In the genomic region with DNA sequence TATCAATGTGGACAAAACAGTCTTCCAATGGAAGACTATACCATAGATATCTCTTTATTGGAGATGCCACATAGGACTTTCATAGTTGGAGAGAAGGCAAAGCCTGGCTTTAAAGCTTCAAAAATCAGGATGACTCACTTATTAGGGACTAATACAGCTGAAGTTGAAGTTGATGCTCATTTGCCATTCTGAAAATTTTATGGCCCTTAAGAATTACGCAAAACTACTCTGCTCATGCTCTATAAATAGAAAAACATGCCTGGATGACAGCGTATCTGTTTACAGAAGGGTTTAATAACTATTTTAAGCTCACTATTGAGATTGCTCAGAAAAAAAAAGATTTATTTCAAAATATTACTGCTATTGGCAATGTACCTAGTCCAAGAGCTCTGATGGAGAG, we compare ENCODE assay signal across 16 cellular contexts.
A peak's percentile ranks its signal among the peaks of the same experiment; 100 is the strongest.
DNase-seq lines count a peak whose midpoint lies in the region; ATAC-seq and TF ChIP-seq lines count a peak whose summit lies in the region.
"Had no signal": no experiment of that assay in that cellular context is flagged by ENCODE, and none has a peak within 500 bp of the region (broad histone marks: within the 10 kb centered on the region; RNA-seq: fewer than 3 reads in every experiment).

No MANE protein-coding gene starts in this region.

- DNase-seq in AG10803 (ENCODE audit: low read depth) (peak; percentile 83), LNCaP clone FGC (ENCODE audit: low read depth) (peak; percentile 21), fibroblast of gingiva (ENCODE audit: low read depth) (peak; percentile 84), psoas muscle (no peak), T-helper 17 cell (no peak)
- DNase-seq in activated CD4-positive, alpha-beta memory T cell treated with anti-CD3 and anti-CD28 coated beads for 36 hours: no peak
- DNase-seq: amygdala; CD4-positive, alpha-beta memory T cell; effector CD8-positive, alpha-beta T cell; hypothalamus; NCI-H69; occipital lobe; stimulated activated CD4-positive, alpha-beta T cell treated with anti-CD3 and anti-CD28 coated beads, Interleukin-4, amount 100 ng/mL, for 1 hour had no signal

- H3K9me3 Mint-ChIP-seq in activated CD4-positive, alpha-beta memory T cell treated with anti-CD3 and anti-CD28 coated beads for 36 hours: no peaks in the 10 kb centered on the region
- H3K9me3 Mint-ChIP-seq: CD4-positive, alpha-beta memory T cell; stimulated activated naive CD8-positive, alpha-beta T cell treated with anti-CD3 and anti-CD28 coated beads, Interleukin-15, Interleukin-2, amounts not matched to agents 100 ng/mL and 50 ng/mL, for 24 hours had no signal

- ATAC-seq in psoas muscle (peak; percentile 85 to 90 (median 89)), HG03354 (IDR thresholded peaks at IDR 0.05; ENCODE audit: poor library complexity, severe bottlenecking, unreplicated experiment) (no peak), T-helper 17 cell (no peak), GM21723 (IDR thresholded peaks at IDR 0.05; ENCODE audit: unreplicated experiment) (no peak)

- TF ChIP-seq CTCF in AG10803 (conservative IDR thresholded peaks at IDR 0.05; ENCODE audit: low read length) (no peak), LNCaP clone FGC (IDR thresholded peaks at IDR 0.05; ENCODE audit: control insufficient read depth, extremely low read depth, insufficient read depth) (no peak), psoas muscle (IDR thresholded peaks at IDR 0.05) (no peak)

- H3K4me3 ChIP-seq in AG10803 (ENCODE audit: low read length) (no peak overlapping the region), LNCaP clone FGC (ENCODE audit: low read depth, low read length) (no peak overlapping the region), psoas muscle (no peak overlapping the region)

- H3K36me3 ChIP-seq in psoas muscle (ENCODE audit: insufficient read depth in 1 of 2, low read depth in 1 of 2): no peaks in the 10 kb centered on the region

- no peaks in the 10 kb centered on the region for H3K36me3 Mint-ChIP-seq in T-helper 17 cell (ENCODE audit: low read depth)
- H3K36me3 Mint-ChIP-seq in activated CD4-positive, alpha-beta memory T cell treated with anti-CD3 and anti-CD28 coated beads for 36 hours: no peaks in the 10 kb centered on the region
- H3K36me3 Mint-ChIP-seq: CD4-positive, alpha-beta memory T cell had no signal

- 15 to 25% (median 18%) methylated on average over 2 of the region's 2 CpGs for whole genome bisulfite sequencing in psoas muscle, 3 donors

- POLR2A ChIA-PET in activated CD4-positive, alpha-beta memory T cell treated with anti-CD3 and anti-CD28 coated beads for 36 hours (lab: Charles Lee): no interaction called here

- intact Hi-C loops in psoas muscle (cut with DNase I): no loop called here
- intact Hi-C loops in activated CD4-positive, alpha-beta memory T cell treated with anti-CD3 and anti-CD28 coated beads for 36 hours (cut with micrococcal nuclease): no loop called here

- no peak overlapping the region for H3K4me3 Mint-ChIP-seq in T-helper 17 cell
- no peak overlapping the region for H3K4me3 Mint-ChIP-seq in activated CD4-positive, alpha-beta memory T cell treated with anti-CD3 and anti-CD28 coated beads for 36 hours
- H3K4me3 Mint-ChIP-seq: CD4-positive, alpha-beta memory T cell; stimulated activated naive CD8-positive, alpha-beta T cell treated with anti-CD3 and anti-CD28 coated beads, Interleukin-15, Interleukin-2, amounts not matched to agents 100 ng/mL and 50 ng/mL, for 24 hours had no signal

- peaks cover 83% of the 10 kb centered on the region for H3K4me1 ChIP-seq in psoas muscle

- no peaks in the 10 kb centered on the region for H3K27me3 Mint-ChIP-seq in T-helper 17 cell
- H3K27me3 Mint-ChIP-seq in activated CD4-positive, alpha-beta memory T cell treated with anti-CD3 and anti-CD28 coated beads for 36 hours: peaks cover 2% of the 10 kb centered on the region
- H3K27me3 Mint-ChIP-seq: stimulated activated naive CD8-positive, alpha-beta T cell treated with anti-CD3 and anti-CD28 coated beads, Interleukin-15, Interleukin-2, amounts not matched to agents 100 ng/mL and 50 ng/mL, for 24 hours had no signal

- CTCF ChIA-PET in activated CD4-positive, alpha-beta memory T cell treated with anti-CD3 and anti-CD28 coated beads for 36 hours (lab: Charles Lee): no interaction called here

- H3K27ac Mint-ChIP-seq in T-helper 17 cell: no peak overlapping the region
- H3K27ac Mint-ChIP-seq in activated CD4-positive, alpha-beta memory T cell treated with anti-CD3 and anti-CD28 coated beads for 36 hours: no peak overlapping the region
- H3K27ac Mint-ChIP-seq: CD4-positive, alpha-beta memory T cell; stimulated activated naive CD8-positive, alpha-beta T cell treated with anti-CD3 and anti-CD28 coated beads, Interleukin-15, Interleukin-2, amounts not matched to agents 100 ng/mL and 50 ng/mL, for 24 hours had no signal

- peak overlapping the region; percentile 89 for H3K27ac ChIP-seq in psoas muscle

- H3K27me3 ChIP-seq in psoas muscle (ENCODE audit: insufficient read depth in 3 of 3, low read length in 2 of 3): no peaks in the 10 kb centered on the region

- no peaks in the 10 kb centered on the region for H3K4me1 Mint-ChIP-seq in T-helper 17 cell
- H3K4me1 Mint-ChIP-seq in activated CD4-positive, alpha-beta memory T cell treated with anti-CD3 and anti-CD28 coated beads for 36 hours (ENCODE audit: low read depth): no peaks in the 10 kb centered on the region
- H3K4me1 Mint-ChIP-seq: CD4-positive, alpha-beta memory T cell had no signal

- H3K9me3 ChIP-seq in psoas muscle: no peaks in the 10 kb centered on the region
- H3K9me3 ChIP-seq in T-helper 17 cell (ENCODE audit: control insufficient read depth, low read length, poor library complexity, severe bottlenecking): no peaks in the 10 kb centered on the region

Comparison
In these comparisons a context has a peak if more than half of its experiments do, and no peak if none do; other contexts are left out.
1. DNase-seq: peak in AG10803 (single experiment), LNCaP clone FGC (single experiment) and fibroblast of gingiva (single experiment); none in psoas muscle (0 of 2), T-helper 17 cell (0 of 3) and activated CD4-positive, alpha-beta memory T cell treated with anti-CD3 and anti-CD28 coated beads for 36 hours (single experiment).
2. ATAC-seq: peak in psoas muscle (4 of 4); none in HG03354 (single experiment), T-helper 17 cell (single experiment) and GM21723 (single experiment).